Comparison of ENCODE assay signal across 2 cellular contexts in genomic region chr7:98194672-98195457, GRCh38.
TF ChIP-seq lines count a peak whose summit lies in the region.

No MANE protein-coding gene starts in this region.

TF ChIP-seq in IMR-90, 13 proteins besides CTCF, POLR2A, EP300 and RAD21:
- TF ChIP-seq RCOR1 (IDR thresholded peaks at IDR 0.05; ENCODE audit: insufficient replicate concordance, low read length) (no peak), SMC3 (IDR thresholded peaks at IDR 0.05; ENCODE audit: low read depth, low read length) (no peak), MAFK (IDR thresholded peaks at IDR 0.05; ENCODE audit: low read depth, low read length) (no peak), MXI1 (IDR thresholded peaks at IDR 0.05; ENCODE audit: borderline replicate concordance, low read depth, low read length) (no peak), BHLHE40 (IDR thresholded peaks at IDR 0.05; ENCODE audit: low read depth, low read length) (no peak), CEBPB (IDR thresholded peaks at IDR 0.05; ENCODE audit: low read depth, low read length) (no peak), ELK1 (IDR thresholded peaks at IDR 0.05; ENCODE audit: borderline replicate concordance, low read depth, low read length) (no peak), CHD1 (IDR thresholded peaks at IDR 0.05; ENCODE audit: low read depth, low read length) (no peak), RFX5 (IDR thresholded peaks at IDR 0.05; ENCODE audit: low read depth, low read length) (no peak), NFE2L2 (IDR thresholded peaks at IDR 0.05; ENCODE audit: low read depth, low read length) (no peak), USF2 (IDR thresholded peaks at IDR 0.05; ENCODE audit: low read depth, low read length) (no peak), MAZ (IDR thresholded peaks at IDR 0.05; ENCODE audit: borderline replicate concordance, low read depth, low read length) (no peak), FOS (IDR thresholded peaks at IDR 0.05; ENCODE audit: low read depth, low read length) (no peak)

TF ChIP-seq in GM12891, 5 proteins besides CTCF, POLR2A, EP300 and RAD21:
- no peak for TF ChIP-seq POU2F2 (IDR thresholded peaks at IDR 0.05; ENCODE audit: low read depth, low read length)
- TF ChIP-seq POLR2AphosphoS5 (IDR thresholded peaks at IDR 0.05; ENCODE audit: low read depth, low read length) = no peak
- TF ChIP-seq PAX5 (IDR thresholded peaks at IDR 0.05; ENCODE audit: insufficient read depth, low read length, severe bottlenecking) = no peak
- no peak for TF ChIP-seq TAF1 (IDR thresholded peaks at IDR 0.05; ENCODE audit: low read depth, low read length)
